Comparison of ENCODE assay signal across 17 cellular contexts in genomic region chr2:157447751-157448150, GRCh38. TPM values are rescaled to one million over a fixed set of nuclear protein-coding genes. Genes with fewer than 3 reads are reported as not detected.
DNase-seq lines count a peak whose midpoint lies in the region.
"Had no signal": no experiment of that assay in that cellular context is flagged by ENCODE, and none has a peak within 500 bp of the region (broad histone marks: within the 10 kb centered on the region; RNA-seq: fewer than 3 reads in every experiment).

No MANE protein-coding gene starts in this region.

- no peak for DNase-seq in activated naive CD4-positive, alpha-beta T cell (lab: John Stamatoyannopoulos, UW)
- no peak for DNase-seq in T-helper 2 cell treated with Interferon-gamma antibody and Interleukin-4, amounts not matched to agents 5 μg/mL and 100 μg/mL, for 36 hours (ENCODE audit: low spot score)
- no peak for DNase-seq in effector memory CD4-positive, alpha-beta T cell
- DNase-seq in NCI-H2081 (lab: John Stamatoyannopoulos, UW) = no peak
- DNase-seq in occipital lobe (lab: John Stamatoyannopoulos, UW) = no peak
- DNase-seq in NCI-H146 treated with DMSO at 0.1 percent for 48 hours (lab: John Stamatoyannopoulos, UW; ENCODE audit: unreplicated experiment) = no peak
- DNase-seq in mesendoderm = no peak
- DNase-seq: DMS79; effector CD4-positive, alpha-beta T cell; HCEC 1CT; IMR-90; mucosa of descending colon; NCI-H2029; RPMI8226; stimulated activated CD8-positive, alpha-beta memory T cell treated with anti-CD3 and anti-CD28 coated beads, Interleukin-4, amount 100 ng/mL, for 48 hours; testis had no signal

- peaks cover 68% of the 10 kb centered on the region for H3K4me1 Mint-ChIP-seq in activated naive CD4-positive, alpha-beta T cell treated with anti-CD3 and anti-CD28 coated beads, Interleukin-2, amount 50 U/mL, for 24 hours
- peaks cover 47% of the 10 kb centered on the region for H3K4me1 Mint-ChIP-seq in T-helper 2 cell treated with Interferon-gamma antibody and Interleukin-4, amounts not matched to agents 5 μg/mL and 100 μg/mL, for 36 hours (ENCODE audit: low read depth)

- no peak overlapping the region for H3K18ac ChIP-seq in mesendoderm (ENCODE audit: low read length)

- no peak overlapping the region for H3K9ac ChIP-seq in mesendoderm (ENCODE audit: low read length)

- no peak overlapping the region for H3K23ac ChIP-seq in mesendoderm (ENCODE audit: low read length)

- H3K4me3 ChIP-seq in effector memory CD4-positive, alpha-beta T cell (ENCODE audit: insufficient read depth, low read depth, low read length, poor library complexity, severe bottlenecking) = peak overlapping the region; percentile 21
- H3K4me3 ChIP-seq in mesendoderm (ENCODE audit: low read length) = no peak overlapping the region
- H3K4me3 ChIP-seq: mucosa of descending colon, testis had no signal

- peak overlapping the region; percentile 29 for H3K27ac ChIP-seq in effector memory CD4-positive, alpha-beta T cell (ENCODE audit: insufficient read depth, low read length, poor library complexity, severe bottlenecking)
- no peak overlapping the region for H3K27ac ChIP-seq in mesendoderm (ENCODE audit: low read depth, low read length)
- H3K27ac ChIP-seq: testis had no signal

- no peaks in the 10 kb centered on the region for H3K79me2 ChIP-seq in mesendoderm (ENCODE audit: control insufficient read depth, insufficient read depth, low read length)

- no peak overlapping the region for H3K56ac ChIP-seq in mesendoderm (ENCODE audit: low read length)

- H3K4me2 ChIP-seq in mesendoderm (ENCODE audit: low read length) = no peak overlapping the region

- H3K36me3 Mint-ChIP-seq in activated naive CD4-positive, alpha-beta T cell treated with anti-CD3 and anti-CD28 coated beads, Interleukin-2, amount 50 U/mL, for 24 hours = peaks cover 5% of the 10 kb centered on the region
- peaks cover 12% of the 10 kb centered on the region for H3K36me3 Mint-ChIP-seq in T-helper 2 cell treated with Interferon-gamma antibody and Interleukin-4, amounts not matched to agents 5 μg/mL and 100 μg/mL, for 36 hours (ENCODE audit: low read depth)

- peaks cover 36% of the 10 kb centered on the region for H3K4me1 ChIP-seq in effector memory CD4-positive, alpha-beta T cell (ENCODE audit: control insufficient read depth, insufficient read depth, low read length, poor library complexity, severe bottlenecking)
- no peaks in the 10 kb centered on the region for H3K4me1 ChIP-seq in mesendoderm (ENCODE audit: control insufficient read depth, low read depth, low read length)

- no peak overlapping the region for H3K4ac ChIP-seq in mesendoderm (ENCODE audit: low read depth, low read length)

- H2AK5ac ChIP-seq in mesendoderm (ENCODE audit: low read length) = no peak overlapping the region

- H2BK15ac ChIP-seq in mesendoderm (replicated peaks; ENCODE audit: low read depth) = no peak overlapping the region

- no peaks in the 10 kb centered on the region for H3K9me3 Mint-ChIP-seq in activated naive CD4-positive, alpha-beta T cell treated with anti-CD3 and anti-CD28 coated beads, Interleukin-2, amount 50 U/mL, for 24 hours
- no peaks in the 10 kb centered on the region for H3K9me3 Mint-ChIP-seq in T-helper 2 cell treated with Interferon-gamma antibody and Interleukin-4, amounts not matched to agents 5 μg/mL and 100 μg/mL, for 36 hours

- H4K5ac ChIP-seq in mesendoderm (ENCODE audit: low read length) = no peak overlapping the region

- no peaks in the 10 kb centered on the region for H3K27me3 Mint-ChIP-seq in activated naive CD4-positive, alpha-beta T cell treated with anti-CD3 and anti-CD28 coated beads, Interleukin-2, amount 50 U/mL, for 24 hours
- H3K27me3 Mint-ChIP-seq in T-helper 2 cell treated with Interferon-gamma antibody and Interleukin-4, amounts not matched to agents 5 μg/mL and 100 μg/mL, for 36 hours (ENCODE audit: low read depth) = no peaks in the 10 kb centered on the region

- H4K8ac ChIP-seq in mesendoderm (ENCODE audit: low read depth, low read length) = no peak overlapping the region

- no peak overlapping the region for H2BK120ac ChIP-seq in mesendoderm (ENCODE audit: low read depth, low read length)

- no peaks in the 10 kb centered on the region for H3K79me1 ChIP-seq in mesendoderm (ENCODE audit: low read length)

- H2BK5ac ChIP-seq in mesendoderm (ENCODE audit: low read length) = no peak overlapping the region

- no peaks in the 10 kb centered on the region for H3K27me3 ChIP-seq in effector memory CD4-positive, alpha-beta T cell (replicated peaks; ENCODE audit: control insufficient read depth, insufficient read depth, low read length, poor library complexity, severe bottlenecking)
- no peaks in the 10 kb centered on the region for H3K27me3 ChIP-seq in mesendoderm (ENCODE audit: insufficient read depth, low read length, poor library complexity)
- H3K27me3 ChIP-seq: testis had no signal

- no peaks in the 10 kb centered on the region for H3K36me3 ChIP-seq in effector memory CD4-positive, alpha-beta T cell (ENCODE audit: control insufficient read depth, insufficient read depth, low read length)
- no peaks in the 10 kb centered on the region for H3K36me3 ChIP-seq in mesendoderm (ENCODE audit: control insufficient read depth, insufficient read depth, low read length)

- peak overlapping the region; percentile 88 for H3K27ac Mint-ChIP-seq in activated naive CD4-positive, alpha-beta T cell treated with anti-CD3 and anti-CD28 coated beads, Interleukin-2, amount 50 U/mL, for 24 hours
- peak overlapping the region; percentile 79 for H3K27ac Mint-ChIP-seq in T-helper 2 cell treated with Interferon-gamma antibody and Interleukin-4, amounts not matched to agents 5 μg/mL and 100 μg/mL, for 36 hours

- peak overlapping the region; percentile 58 for H3K4me3 Mint-ChIP-seq in activated naive CD4-positive, alpha-beta T cell treated with anti-CD3 and anti-CD28 coated beads, Interleukin-2, amount 50 U/mL, for 24 hours
- H3K4me3 Mint-ChIP-seq in T-helper 2 cell treated with Interferon-gamma antibody and Interleukin-4, amounts not matched to agents 5 μg/mL and 100 μg/mL, for 36 hours = peak overlapping the region; percentile 70

- H3K9me3 ChIP-seq in effector memory CD4-positive, alpha-beta T cell (ENCODE audit: control insufficient read depth, low read length) = no peaks in the 10 kb centered on the region
- H3K9me3 ChIP-seq: mucosa of descending colon, testis had no signal

RNA-seq across cellular contexts. Expression of gene CYTIP, which starts 3.9 kb away (rescaled TPM):
- total RNA-seq in occipital lobe = 5.1 TPM
- polyA plus RNA-seq in mesendoderm (2013, experiment 1 of 2) = 0.20 TPM
- 0.10 TPM for polyA plus RNA-seq in mesendoderm (2013, experiment 2 of 2)
- total RNA-seq: IMR-90 had no signal
- polyA plus RNA-seq: IMR-90 had no signal
